1 cellular context compared by ENCODE assay signal in the genomic region with DNA sequence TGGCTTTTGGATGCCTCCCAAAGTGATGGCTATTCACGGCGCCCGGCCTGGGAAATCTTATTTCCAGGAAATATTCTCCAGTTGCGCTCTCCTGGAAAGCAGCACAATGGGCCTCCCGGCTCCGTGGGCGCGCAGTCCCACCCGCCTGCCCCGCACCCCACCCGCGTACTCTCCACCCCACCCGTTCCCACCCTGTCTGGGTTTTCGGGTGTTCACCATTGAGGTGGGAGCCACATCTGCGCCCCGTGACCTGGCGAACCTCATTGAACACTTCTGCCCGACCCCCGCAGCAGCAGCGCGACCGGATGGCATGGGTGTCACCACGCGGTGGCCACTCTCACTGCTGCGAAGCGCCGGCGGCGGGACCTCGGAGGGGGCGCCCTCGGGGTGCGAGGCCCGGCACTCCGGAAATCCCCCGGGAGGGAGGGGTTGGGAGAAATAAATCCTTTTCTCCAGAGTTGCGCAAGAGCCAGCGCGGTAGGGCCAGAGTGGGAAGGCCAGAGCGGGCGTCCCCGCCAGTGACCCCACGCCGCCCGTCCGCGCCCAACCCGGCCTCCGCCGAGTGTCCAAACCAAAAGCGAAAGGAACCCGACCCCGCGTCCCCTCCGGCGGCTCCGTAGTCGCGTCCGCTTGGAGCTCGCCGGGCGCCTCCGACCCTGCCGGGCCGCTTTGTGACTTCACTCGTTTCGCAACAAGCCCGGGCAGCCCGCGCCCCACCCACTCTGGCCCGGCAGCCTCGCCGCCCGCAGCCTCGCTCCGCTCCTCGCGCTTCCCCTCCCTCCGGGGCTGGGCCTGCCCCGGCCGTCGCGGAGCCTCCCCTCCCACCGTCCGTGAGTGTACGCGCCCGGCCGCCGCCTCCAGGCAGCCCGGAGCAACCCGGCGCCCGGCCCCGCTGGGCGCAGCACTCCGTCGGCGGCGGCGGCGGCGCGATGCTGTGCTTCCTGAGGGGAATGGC.
TF ChIP-seq lines count a peak whose summit lies in the region.

A gene with protein sequence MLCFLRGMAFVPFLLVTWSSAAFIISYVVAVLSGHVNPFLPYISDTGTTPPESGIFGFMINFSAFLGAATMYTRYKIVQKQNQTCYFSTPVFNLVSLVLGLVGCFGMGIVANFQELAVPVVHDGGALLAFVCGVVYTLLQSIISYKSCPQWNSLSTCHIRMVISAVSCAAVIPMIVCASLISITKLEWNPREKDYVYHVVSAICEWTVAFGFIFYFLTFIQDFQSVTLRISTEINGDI (plus strand): TSS at position 720 of the 955 bp plus-strand sequence. CDS start 210 bp downstream, at position 930.

TF ChIP-seq in HepG2, 621 proteins besides CTCF, POLR2A, EP300 and RAD21 (continued from another document and continues in another):
- TF ChIP-seq RERE (CRISPR knock-in tag; IDR thresholded peaks at IDR 0.05; ENCODE audit: low read depth) = no peak
- TF ChIP-seq, protein P1, sequence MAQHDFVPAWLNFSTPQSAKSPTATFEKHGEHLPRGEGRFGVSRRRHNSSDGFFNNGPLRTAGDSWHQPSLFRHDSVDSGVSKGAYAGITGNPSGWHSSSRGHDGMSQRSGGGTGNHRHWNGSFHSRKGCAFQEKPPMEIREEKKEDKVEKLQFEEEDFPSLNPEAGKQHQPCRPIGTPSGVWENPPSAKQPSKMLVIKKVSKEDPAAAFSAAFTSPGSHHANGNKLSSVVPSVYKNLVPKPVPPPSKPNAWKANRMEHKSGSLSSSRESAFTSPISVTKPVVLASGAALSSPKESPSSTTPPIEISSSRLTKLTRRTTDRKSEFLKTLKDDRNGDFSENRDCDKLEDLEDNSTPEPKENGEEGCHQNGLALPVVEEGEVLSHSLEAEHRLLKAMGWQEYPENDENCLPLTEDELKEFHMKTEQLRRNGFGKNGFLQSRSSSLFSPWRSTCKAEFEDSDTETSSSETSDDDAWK (CRISPR knock-in tag; IDR thresholded peaks at IDR 0.05) = no peak
- TF ChIP-seq ZNF224 (CRISPR knock-in tag; IDR thresholded peaks at IDR 0.05) = peak; percentile 96; the same call in 1 of the 2 replicates
- 0 out of 2 replicates have a peak, but pooled peaks have one; percentile 34 for TF ChIP-seq FOXJ3 (CRISPR knock-in tag; IDR thresholded peaks at IDR 0.05; ENCODE audit: borderline replicate concordance)
- no peak for TF ChIP-seq MAFG (CRISPR knock-in tag; IDR thresholded peaks at IDR 0.05)
- TF ChIP-seq MED1 (CRISPR knock-in tag; IDR thresholded peaks at IDR 0.05) = peak; percentile 68; the same call in 1 of the 2 replicates
- TF ChIP-seq SOX13 (IDR thresholded peaks at IDR 0.05) = no peak
- peak in 1 of 2 experiments; percentile 43; a peak in 1 of 4 replicates for TF ChIP-seq SOX13 (CRISPR knock-in tag; conservative IDR thresholded peaks at IDR 0.05 in 1 of 2, IDR thresholded peaks at IDR 0.05 in 1 of 2)
- peak; percentile 55; the same call in 1 of the 2 replicates for TF ChIP-seq ZNF33B (CRISPR knock-in tag; IDR thresholded peaks at IDR 0.05)
- no peak for TF ChIP-seq SP1 (IDR thresholded peaks at IDR 0.05)
- no peak for TF ChIP-seq SP1 (CRISPR knock-in tag; IDR thresholded peaks at IDR 0.05)
- peak; percentile 53 for TF ChIP-seq ARNT2 (CRISPR knock-in tag; IDR thresholded peaks at IDR 0.05; ENCODE audit: low read depth)
- peak; percentile 86; the same call in 1 of the 2 replicates for TF ChIP-seq ZNF615 (CRISPR knock-in tag; IDR thresholded peaks at IDR 0.05; ENCODE audit: borderline replicate concordance)
- TF ChIP-seq ELF4 (CRISPR knock-in tag; IDR thresholded peaks at IDR 0.05; ENCODE audit: borderline replicate concordance) = no peak
- TF ChIP-seq BORCS8-MEF2B (CRISPR knock-in tag; IDR thresholded peaks at IDR 0.05) = peak; percentile 61; the same call in 1 of the 2 replicates
- peak; percentile 27; the same call in 1 of the 2 replicates for TF ChIP-seq ZNF451 (CRISPR knock-in tag; IDR thresholded peaks at IDR 0.05)
- 0 out of 2 replicates have a peak, but pooled peaks have one; percentile 46 for TF ChIP-seq GATA4 (IDR thresholded peaks at IDR 0.05; ENCODE audit: borderline replicate concordance, low read depth)
- TF ChIP-seq, protein P2, sequence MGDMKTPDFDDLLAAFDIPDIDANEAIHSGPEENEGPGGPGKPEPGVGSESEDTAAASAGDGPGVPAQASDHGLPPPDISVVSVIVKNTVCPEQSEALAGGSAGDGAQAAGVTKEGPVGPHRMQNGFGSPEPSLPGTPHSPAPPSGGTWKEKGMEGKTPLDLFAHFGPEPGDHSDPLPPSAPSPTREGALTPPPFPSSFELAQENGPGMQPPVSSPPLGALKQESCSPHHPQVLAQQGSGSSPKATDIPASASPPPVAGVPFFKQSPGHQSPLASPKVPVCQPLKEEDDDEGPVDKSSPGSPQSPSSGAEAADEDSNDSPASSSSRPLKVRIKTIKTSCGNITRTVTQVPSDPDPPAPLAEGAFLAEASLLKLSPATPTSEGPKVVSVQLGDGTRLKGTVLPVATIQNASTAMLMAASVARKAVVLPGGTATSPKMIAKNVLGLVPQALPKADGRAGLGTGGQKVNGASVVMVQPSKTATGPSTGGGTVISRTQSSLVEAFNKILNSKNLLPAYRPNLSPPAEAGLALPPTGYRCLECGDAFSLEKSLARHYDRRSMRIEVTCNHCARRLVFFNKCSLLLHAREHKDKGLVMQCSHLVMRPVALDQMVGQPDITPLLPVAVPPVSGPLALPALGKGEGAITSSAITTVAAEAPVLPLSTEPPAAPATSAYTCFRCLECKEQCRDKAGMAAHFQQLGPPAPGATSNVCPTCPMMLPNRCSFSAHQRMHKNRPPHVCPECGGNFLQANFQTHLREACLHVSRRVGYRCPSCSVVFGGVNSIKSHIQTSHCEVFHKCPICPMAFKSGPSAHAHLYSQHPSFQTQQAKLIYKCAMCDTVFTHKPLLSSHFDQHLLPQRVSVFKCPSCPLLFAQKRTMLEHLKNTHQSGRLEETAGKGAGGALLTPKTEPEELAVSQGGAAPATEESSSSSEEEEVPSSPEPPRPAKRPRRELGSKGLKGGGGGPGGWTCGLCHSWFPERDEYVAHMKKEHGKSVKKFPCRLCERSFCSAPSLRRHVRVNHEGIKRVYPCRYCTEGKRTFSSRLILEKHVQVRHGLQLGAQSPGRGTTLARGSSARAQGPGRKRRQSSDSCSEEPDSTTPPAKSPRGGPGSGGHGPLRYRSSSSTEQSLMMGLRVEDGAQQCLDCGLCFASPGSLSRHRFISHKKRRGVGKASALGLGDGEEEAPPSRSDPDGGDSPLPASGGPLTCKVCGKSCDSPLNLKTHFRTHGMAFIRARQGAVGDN (CRISPR knock-in tag; IDR thresholded peaks at IDR 0.05) = peak; percentile 95
- TF ChIP-seq NFRKB (IDR thresholded peaks at IDR 0.05) = no peak
- peak; percentile 52; the same call in 1 of the 2 replicates for TF ChIP-seq KDM4B (CRISPR knock-in tag; IDR thresholded peaks at IDR 0.05)
- TF ChIP-seq TOE1 (CRISPR knock-in tag; IDR thresholded peaks at IDR 0.05) = peak; percentile 89
- no peak for TF ChIP-seq HNRNPH1 (optimal IDR thresholded peaks at IDR 0.05; ENCODE audit: low read depth, low read length)
- TF ChIP-seq SMAD3 (CRISPR knock-in tag; IDR thresholded peaks at IDR 0.05) = no peak; the same call in 1 of the 2 replicates
- TF ChIP-seq SMAD9 (CRISPR knock-in tag; IDR thresholded peaks at IDR 0.05) = peak; percentile 84; the same call in 1 of the 2 replicates
- TF ChIP-seq IRF2 (CRISPR knock-in tag; IDR thresholded peaks at IDR 0.05) = peak; percentile 99
- no peak for TF ChIP-seq E2F2 (CRISPR knock-in tag; IDR thresholded peaks at IDR 0.05; ENCODE audit: borderline replicate concordance)
- TF ChIP-seq, protein P3, sequence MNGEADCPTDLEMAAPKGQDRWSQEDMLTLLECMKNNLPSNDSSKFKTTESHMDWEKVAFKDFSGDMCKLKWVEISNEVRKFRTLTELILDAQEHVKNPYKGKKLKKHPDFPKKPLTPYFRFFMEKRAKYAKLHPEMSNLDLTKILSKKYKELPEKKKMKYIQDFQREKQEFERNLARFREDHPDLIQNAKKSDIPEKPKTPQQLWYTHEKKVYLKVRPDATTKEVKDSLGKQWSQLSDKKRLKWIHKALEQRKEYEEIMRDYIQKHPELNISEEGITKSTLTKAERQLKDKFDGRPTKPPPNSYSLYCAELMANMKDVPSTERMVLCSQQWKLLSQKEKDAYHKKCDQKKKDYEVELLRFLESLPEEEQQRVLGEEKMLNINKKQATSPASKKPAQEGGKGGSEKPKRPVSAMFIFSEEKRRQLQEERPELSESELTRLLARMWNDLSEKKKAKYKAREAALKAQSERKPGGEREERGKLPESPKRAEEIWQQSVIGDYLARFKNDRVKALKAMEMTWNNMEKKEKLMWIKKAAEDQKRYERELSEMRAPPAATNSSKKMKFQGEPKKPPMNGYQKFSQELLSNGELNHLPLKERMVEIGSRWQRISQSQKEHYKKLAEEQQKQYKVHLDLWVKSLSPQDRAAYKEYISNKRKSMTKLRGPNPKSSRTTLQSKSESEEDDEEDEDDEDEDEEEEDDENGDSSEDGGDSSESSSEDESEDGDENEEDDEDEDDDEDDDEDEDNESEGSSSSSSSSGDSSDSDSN (CRISPR knock-in tag; IDR thresholded peaks at IDR 0.05) = peak; percentile 73; the same call in 1 of the 2 replicates
- TF ChIP-seq, protein P4, sequence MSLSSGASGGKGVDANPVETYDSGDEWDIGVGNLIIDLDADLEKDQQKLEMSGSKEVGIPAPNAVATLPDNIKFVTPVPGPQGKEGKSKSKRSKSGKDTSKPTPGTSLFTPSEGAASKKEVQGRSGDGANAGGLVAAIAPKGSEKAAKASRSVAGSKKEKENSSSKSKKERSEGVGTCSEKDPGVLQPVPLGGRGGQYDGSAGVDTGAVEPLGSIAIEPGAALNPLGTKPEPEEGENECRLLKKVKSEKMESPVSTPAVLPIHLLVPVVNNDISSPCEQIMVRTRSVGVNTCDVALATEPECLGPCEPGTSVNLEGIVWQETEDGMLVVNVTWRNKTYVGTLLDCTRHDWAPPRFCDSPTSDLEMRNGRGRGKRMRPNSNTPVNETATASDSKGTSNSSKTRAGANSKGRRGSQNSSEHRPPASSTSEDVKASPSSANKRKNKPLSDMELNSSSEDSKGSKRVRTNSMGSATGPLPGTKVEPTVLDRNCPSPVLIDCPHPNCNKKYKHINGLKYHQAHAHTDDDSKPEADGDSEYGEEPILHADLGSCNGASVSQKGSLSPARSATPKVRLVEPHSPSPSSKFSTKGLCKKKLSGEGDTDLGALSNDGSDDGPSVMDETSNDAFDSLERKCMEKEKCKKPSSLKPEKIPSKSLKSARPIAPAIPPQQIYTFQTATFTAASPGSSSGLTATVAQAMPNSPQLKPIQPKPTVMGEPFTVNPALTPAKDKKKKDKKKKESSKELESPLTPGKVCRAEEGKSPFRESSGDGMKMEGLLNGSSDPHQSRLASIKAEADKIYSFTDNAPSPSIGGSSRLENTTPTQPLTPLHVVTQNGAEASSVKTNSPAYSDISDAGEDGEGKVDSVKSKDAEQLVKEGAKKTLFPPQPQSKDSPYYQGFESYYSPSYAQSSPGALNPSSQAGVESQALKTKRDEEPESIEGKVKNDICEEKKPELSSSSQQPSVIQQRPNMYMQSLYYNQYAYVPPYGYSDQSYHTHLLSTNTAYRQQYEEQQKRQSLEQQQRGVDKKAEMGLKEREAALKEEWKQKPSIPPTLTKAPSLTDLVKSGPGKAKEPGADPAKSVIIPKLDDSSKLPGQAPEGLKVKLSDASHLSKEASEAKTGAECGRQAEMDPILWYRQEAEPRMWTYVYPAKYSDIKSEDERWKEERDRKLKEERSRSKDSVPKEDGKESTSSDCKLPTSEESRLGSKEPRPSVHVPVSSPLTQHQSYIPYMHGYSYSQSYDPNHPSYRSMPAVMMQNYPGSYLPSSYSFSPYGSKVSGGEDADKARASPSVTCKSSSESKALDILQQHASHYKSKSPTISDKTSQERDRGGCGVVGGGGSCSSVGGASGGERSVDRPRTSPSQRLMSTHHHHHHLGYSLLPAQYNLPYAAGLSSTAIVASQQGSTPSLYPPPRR (CRISPR knock-in tag; IDR thresholded peaks at IDR 0.05; ENCODE audit: borderline replicate concordance) = peak; percentile 66
- TF ChIP-seq ZNF768 (CRISPR knock-in tag; IDR thresholded peaks at IDR 0.05) = peak; percentile 22
- TF ChIP-seq HES4 (CRISPR knock-in tag; IDR thresholded peaks at IDR 0.05; ENCODE audit: borderline replicate concordance) = peak; percentile 84
